In the genomic region with DNA sequence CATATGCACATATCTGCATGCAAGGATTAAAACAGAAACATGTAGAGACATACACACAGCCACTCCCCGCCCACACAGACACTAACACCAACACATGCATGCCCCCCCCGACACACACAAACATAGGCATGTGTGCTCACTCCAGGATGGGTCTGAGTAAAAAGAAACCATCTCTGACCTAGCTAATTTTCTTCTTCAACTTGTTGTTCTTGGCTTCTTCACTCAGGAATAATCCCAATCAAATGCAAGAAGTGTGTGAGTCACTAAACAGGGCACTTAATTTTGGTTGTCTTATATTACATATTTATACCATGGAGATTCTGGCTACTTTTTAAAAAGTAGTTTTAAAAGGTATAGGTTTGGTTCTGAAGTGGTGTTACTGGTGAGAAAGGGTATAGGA, we compare ENCODE assay signal across 18 cellular contexts. TPM values are rescaled to one million over a fixed set of nuclear protein-coding genes. Genes with fewer than 3 reads are reported as not detected.
DNase-seq lines count a peak whose midpoint lies in the region; ATAC-seq and TF ChIP-seq lines count a peak whose summit lies in the region.
"Had no signal": no experiment of that assay in that cellular context is flagged by ENCODE, and none has a peak within 500 bp of the region (broad histone marks: within the 10 kb centered on the region; RNA-seq: fewer than 3 reads in every experiment).

No MANE protein-coding gene starts in this region.

- no peak overlapping the region for H3K4me3 Mint-ChIP-seq in MCF 10A (ENCODE audit: unreplicated experiment)
- H3K4me3 Mint-ChIP-seq: CD14-positive monocyte had no signal

- H3K9ac ChIP-seq in adipocyte (ENCODE audit: low read length): no peak overlapping the region

- TF ChIP-seq POLR2A in breast epithelium (IDR thresholded peaks at IDR 0.05): no peak

- CTCF ChIA-PET in MCF 10A (lab: Yijun Ruan, JAX): interaction anchor here (0.8 kb wide), 1 partner anchor 44 kb away, joined by 3 read pairs; no protein-coding TSS in a partner anchor

- H3K4me1 ChIP-seq in breast epithelium: no peaks in the 10 kb centered on the region
- peaks cover 5% of the 10 kb centered on the region for H3K4me1 ChIP-seq in adipocyte (ENCODE audit: control insufficient read depth, insufficient read depth, low read length)
- H3K4me1 ChIP-seq: Caco-2 had no signal

- H3K27me3 Mint-ChIP-seq in MCF 10A (ENCODE audit: insufficient read depth, unreplicated experiment): peaks cover 31% of the 10 kb centered on the region

- intact Hi-C loops in MCF 10A (cut with micrococcal nuclease): no loop called here
- intact Hi-C loops in breast epithelium (cut with DNase I; ENCODE audit: low total_unique reads): no loop called here

- peaks cover 11% of the 10 kb centered on the region for H3K9me3 Mint-ChIP-seq in MCF 10A (ENCODE audit: unreplicated experiment)

- H3K36me3 ChIP-seq in breast epithelium (no peaks in the 10 kb centered on the region), adipocyte (ENCODE audit: control insufficient read depth, insufficient read depth, low read length, severe bottlenecking) (no peaks in the 10 kb centered on the region)

- POLR2A ChIA-PET in MCF 10A (lab: Yijun Ruan, JAX): no interaction called here

- no peak for ATAC-seq in HG02885 (IDR thresholded peaks at IDR 0.05; ENCODE audit: poor library complexity, unreplicated experiment)
- ATAC-seq: Panc1 had no signal

- H3K27ac Mint-ChIP-seq in MCF 10A (ENCODE audit: low read depth, unreplicated experiment): no peak overlapping the region
- H3K27ac Mint-ChIP-seq: CD14-positive monocyte had no signal

- H3K4me3 ChIP-seq in breast epithelium: no peak overlapping the region
- H3K4me3 ChIP-seq in adipocyte (ENCODE audit: low read length): no peak overlapping the region

- peak; percentile 23 for DNase-seq in MCF 10A (ENCODE audit: unreplicated experiment)
- DNase-seq in breast epithelium (ENCODE audit: low spot score in 2 of 2): no peak
- peak; percentile 21 for DNase-seq in adipocyte (ENCODE audit: low read depth)
- peak; percentile 58 for DNase-seq in fibroblast of peridontal ligament (ENCODE audit: extremely low read depth)
- DNase-seq in pons (ENCODE audit: low spot score): no peak
- no peak for DNase-seq in NCI-H2029 treated with DMSO at 0.1 percent for 48 hours (lab: John Stamatoyannopoulos, UW)
- no peak for DNase-seq in HUDEP-2 (lab: John Stamatoyannopoulos, UW; ENCODE audit: unreplicated experiment in 76 of 76)
- DNase-seq: Caco-2, NCI-H1105, NCI-H187, NCI-H2171 treated with DMSO at 0.1 percent for 48 hours, NCI-H510A, NCI-H82, SHP77 had no signal

- H3K27ac ChIP-seq in breast epithelium: no peak overlapping the region
- H3K27ac ChIP-seq: 22Rv1 had no signal

- H3K4me1 Mint-ChIP-seq in MCF 10A (ENCODE audit: insufficient read depth, unreplicated experiment): peaks cover 11% of the 10 kb centered on the region

- TF ChIP-seq CTCF in MCF 10A (IDR thresholded peaks at IDR 0.05; ENCODE audit: unreplicated experiment) (no peak), breast epithelium (IDR thresholded peaks at IDR 0.05) (no peak)

- BruUV-seq in MCF 10A (replicated peaks; lab: Mats Ljungman, UMichigan): no TSS peak

- H3K36me3 Mint-ChIP-seq in MCF 10A (ENCODE audit: insufficient read depth, unreplicated experiment): no peaks in the 10 kb centered on the region
- H3K36me3 Mint-ChIP-seq: CD14-positive monocyte had no signal

- peaks cover 0 to 3% of the 10 kb centered on the region in 2 donors for H3K9me3 ChIP-seq in breast epithelium
- H3K9me3 ChIP-seq in adipocyte (ENCODE audit: control insufficient read depth, low read length): peaks cover 22% of the 10 kb centered on the region
- H3K9me3 ChIP-seq: Caco-2 had no signal

- H3K27me3 ChIP-seq in breast epithelium (no peaks in the 10 kb centered on the region), adipocyte (replicated peaks; ENCODE audit: control insufficient read depth, insufficient read depth, low read length) (no peaks in the 10 kb centered on the region)

RNA-seq across cellular contexts. Expression of a gene that starts 28.3 kb away (rescaled TPM):
- 24.3 and 32.7 TPM in 2 replicates for total RNA-seq in MCF 10A (2022)
- 10 to 100 TPM; 11.5 to 20.3 (median 15.2) TPM for total RNA-seq in breast epithelium

Comparison
In these comparisons a context has a peak if more than half of its experiments do, and no peak if none do; other contexts are left out.
1. DNase-seq: peak in MCF 10A (single experiment), adipocyte (single experiment) and fibroblast of peridontal ligament (single experiment); none in breast epithelium (0 of 2), pons (single experiment), NCI-H2029 treated with DMSO at 0.1 percent for 48 hours (single experiment) and HUDEP-2 (0 of 76).